In the genomic region with DNA sequence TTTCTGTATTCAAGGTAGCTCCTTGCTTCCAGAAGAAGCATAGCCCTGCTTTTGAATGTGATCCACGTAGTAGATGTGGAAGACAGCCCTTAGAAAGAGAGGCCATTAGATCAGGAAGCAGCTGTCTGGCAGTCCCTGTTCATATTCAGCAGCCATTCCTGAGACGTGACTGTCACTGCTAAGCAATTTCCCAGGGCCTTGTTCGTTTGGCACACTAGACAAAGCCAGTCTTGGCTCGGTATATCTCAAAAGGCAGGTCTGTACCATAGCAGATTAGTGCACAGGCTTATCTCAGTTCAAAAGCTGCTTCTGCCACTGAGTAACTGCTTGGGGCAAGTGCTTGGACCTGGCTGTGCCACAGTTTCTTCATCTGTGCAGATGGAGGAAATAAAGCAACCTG, we compare ENCODE assay signal across 24 cellular contexts.
DNase-seq lines count a peak whose midpoint lies in the region; ATAC-seq, FAIRE-seq and TF ChIP-seq lines count a peak whose summit lies in the region.
"Had no signal": no experiment of that assay in that cellular context is flagged by ENCODE, and none has a peak within 500 bp of the region (broad histone marks: within the 10 kb centered on the region; RNA-seq: fewer than 3 reads in every experiment).

No MANE protein-coding gene starts in this region.

- H3K4me3 ChIP-seq in right atrium auricular region, result no peak overlapping the region
- H3K4me3 ChIP-seq in astrocyte (ENCODE audit: insufficient read depth, low read depth, low read length), result no peak overlapping the region
- H3K4me3 ChIP-seq: GM12878, lower lobe of right lung, sigmoid colon, testis had no signal

- H3K4me3 Mint-ChIP-seq in astrocyte (ENCODE audit: unreplicated experiment), result no peak overlapping the region
- H3K4me3 Mint-ChIP-seq: activated CD4-positive, alpha-beta T cell treated with anti-CD3 and anti-CD28 coated beads for 36 hours; activated naive CD8-positive, alpha-beta T cell; activated T-helper 1 cell treated with anti-CD3 and anti-CD28 coated beads, Interleukin-12 subunit alpha, Interleukin-12 subunit beta, Interleukin-2, Interleukin-4 antibody, amounts not matched to agents 30 ng/mL and 10 ng/mL and 1 ng/mL, durations not matched to agents 14 hours and 24 hours and 36 hours; CD4-positive, alpha-beta memory T cell; stimulated activated effector memory CD8-positive, alpha-beta T cell treated with anti-CD3 and anti-CD28 coated beads, Interleukin-12 subunit alpha, Interleukin-12 subunit beta, amount 100 ng/mL, for 72 hours had no signal

- peak overlapping the region; percentile 18 for H2AFZ ChIP-seq in astrocyte (ENCODE audit: low read depth, low read length)

- H3K9me3 ChIP-seq in right atrium auricular region (no peaks in the 10 kb centered on the region), astrocyte (ENCODE audit: insufficient read depth, low read depth, low read length) (no peaks in the 10 kb centered on the region)
- H3K9me3 ChIP-seq: lower lobe of right lung, sigmoid colon, testis had no signal

- peaks cover 2% of the 10 kb centered on the region for H3K4me1 Mint-ChIP-seq in astrocyte (ENCODE audit: low read depth, unreplicated experiment)
- H3K4me1 Mint-ChIP-seq: activated CD4-positive, alpha-beta T cell treated with anti-CD3 and anti-CD28 coated beads for 36 hours; CD4-positive, alpha-beta memory T cell; stimulated activated effector memory CD8-positive, alpha-beta T cell treated with anti-CD3 and anti-CD28 coated beads, Interleukin-12 subunit alpha, Interleukin-12 subunit beta, amount 100 ng/mL, for 72 hours had no signal

- intact Hi-C loops in Right ventricle myocardium inferior (cut with DNase I), result loop anchor here (10.0 kb wide), 1 partner anchor 119 kb away; no protein-coding TSS in a partner anchor

- no peak overlapping the region for H3K4me2 ChIP-seq in astrocyte (ENCODE audit: low read length)

- H3K27me3 ChIP-seq in right atrium auricular region, result no peaks in the 10 kb centered on the region
- H3K27me3 ChIP-seq in astrocyte (ENCODE audit: insufficient read depth, low read length), result no peaks in the 10 kb centered on the region
- H3K27me3 ChIP-seq: sigmoid colon, testis had no signal

- ATAC-seq in Right ventricle myocardium inferior (no peak), omental fat pad (ENCODE audit: low FRiP score) (no peak)
- ATAC-seq: activated CD4-positive, alpha-beta T cell treated with anti-CD3 and anti-CD28 coated beads for 36 hours; GM12878; lower lobe of right lung; stimulated activated effector memory CD8-positive, alpha-beta T cell treated with anti-CD3 and anti-CD28 coated beads, Interleukin-12 subunit alpha, Interleukin-12 subunit beta, amount 100 ng/mL, for 72 hours had no signal

- H3K36me3 Mint-ChIP-seq in astrocyte (ENCODE audit: low read depth, unreplicated experiment), result no peaks in the 10 kb centered on the region
- H3K36me3 Mint-ChIP-seq: activated naive CD8-positive, alpha-beta T cell; CD4-positive, alpha-beta memory T cell; stimulated activated effector memory CD8-positive, alpha-beta T cell treated with anti-CD3 and anti-CD28 coated beads, Interleukin-12 subunit alpha, Interleukin-12 subunit beta, amount 100 ng/mL, for 72 hours had no signal

- TF ChIP-seq CTCF in right atrium auricular region (IDR thresholded peaks at IDR 0.05), result no peak
- no peak for TF ChIP-seq CTCF in astrocyte (IDR thresholded peaks at IDR 0.05; ENCODE audit: insufficient read depth, low read depth, low read length)
- no peak for TF ChIP-seq CTCF in omental fat pad (IDR thresholded peaks at IDR 0.05)

- FAIRE-seq in astrocyte (lab: Jason Lieb, UNC), result no peak
- FAIRE-seq: GM12878, GM19239, TTC549 had no signal

- no peaks in the 10 kb centered on the region for H3K4me1 ChIP-seq in right atrium auricular region
- H3K4me1 ChIP-seq in astrocyte (ENCODE audit: insufficient read depth, low read length), result no peaks in the 10 kb centered on the region
- H3K4me1 ChIP-seq: lower lobe of right lung, sigmoid colon, testis had no signal

- peak; percentile 28 for DNase-seq in Right ventricle myocardium inferior (ENCODE audit: missing footprints)
- DNase-seq in right atrium auricular region (ENCODE audit: low spot score), result no peak
- peak; percentile 45 for DNase-seq in astrocyte (ENCODE audit: low read depth)
- DNase-seq in islet precursor cell, result peak; percentile 71
- no peak for DNase-seq in hepatic stellate cell (ENCODE audit: low spot score)
- DNase-seq in NCI-H1930 (lab: John Stamatoyannopoulos, UW), result no peak
- no peak for DNase-seq in omental fat pad (ENCODE audit: low spot score)
- no peak for DNase-seq in T1000 (lab: John Stamatoyannopoulos, UW)
- DNase-seq: activated CD4-positive, alpha-beta T cell treated with anti-CD3 and anti-CD28 coated beads for 36 hours; CD4-positive, alpha-beta memory T cell; effector memory CD4-positive, alpha-beta T cell; KG1; lower lobe of right lung; MV-4-11; NCI-H2029 treated with DMSO at 0.1 percent for 48 hours; NCI-H446; sigmoid colon; testis had no signal

- H4K20me1 ChIP-seq in astrocyte (ENCODE audit: insufficient read depth, low read length), result no peaks in the 10 kb centered on the region

- no peaks in the 10 kb centered on the region for H3K9me3 Mint-ChIP-seq in astrocyte (ENCODE audit: unreplicated experiment)
- H3K9me3 Mint-ChIP-seq: activated T-helper 1 cell treated with anti-CD3 and anti-CD28 coated beads, Interleukin-12 subunit alpha, Interleukin-12 subunit beta, Interleukin-2, Interleukin-4 antibody, amounts not matched to agents 30 ng/mL and 10 ng/mL and 1 ng/mL, durations not matched to agents 14 hours and 24 hours and 36 hours; stimulated activated effector memory CD8-positive, alpha-beta T cell treated with anti-CD3 and anti-CD28 coated beads, Interleukin-12 subunit alpha, Interleukin-12 subunit beta, amount 100 ng/mL, for 72 hours had no signal

- H3K9ac ChIP-seq in astrocyte (ENCODE audit: low read length), result no peak overlapping the region

- peaks cover 6% of the 10 kb centered on the region for H3K27me3 Mint-ChIP-seq in astrocyte (ENCODE audit: low read depth, unreplicated experiment)
- H3K27me3 Mint-ChIP-seq: activated CD4-positive, alpha-beta T cell treated with anti-CD3 and anti-CD28 coated beads for 36 hours had no signal

- H3K27ac ChIP-seq in right atrium auricular region (no peak overlapping the region), astrocyte (ENCODE audit: low read depth, low read length) (no peak overlapping the region)
- H3K27ac ChIP-seq: lower lobe of right lung, sigmoid colon, testis had no signal

- no peak overlapping the region for H3K27ac Mint-ChIP-seq in astrocyte (ENCODE audit: unreplicated experiment)
- H3K27ac Mint-ChIP-seq: activated CD4-positive, alpha-beta T cell treated with anti-CD3 and anti-CD28 coated beads for 36 hours; activated naive CD8-positive, alpha-beta T cell; activated T-helper 1 cell treated with anti-CD3 and anti-CD28 coated beads, Interleukin-12 subunit alpha, Interleukin-12 subunit beta, Interleukin-2, Interleukin-4 antibody, amounts not matched to agents 30 ng/mL and 10 ng/mL and 1 ng/mL, durations not matched to agents 14 hours and 24 hours and 36 hours; CD4-positive, alpha-beta memory T cell; stimulated activated effector memory CD8-positive, alpha-beta T cell treated with anti-CD3 and anti-CD28 coated beads, Interleukin-12 subunit alpha, Interleukin-12 subunit beta, amount 100 ng/mL, for 72 hours had no signal

- H3K79me2 ChIP-seq in astrocyte (ENCODE audit: insufficient read depth, low read length), result no peaks in the 10 kb centered on the region

- H3K36me3 ChIP-seq in right atrium auricular region (no peaks in the 10 kb centered on the region), astrocyte (ENCODE audit: insufficient read depth, low read length) (no peaks in the 10 kb centered on the region)
- H3K36me3 ChIP-seq: lower lobe of right lung, sigmoid colon had no signal

Comparison
In these comparisons a context has a peak if more than half of its experiments do, and no peak if none do; other contexts are left out.
1. DNase-seq: peak in Right ventricle myocardium inferior (single experiment), astrocyte (single experiment) and islet precursor cell (single experiment); none in right atrium auricular region (single experiment), hepatic stellate cell (single experiment), NCI-H1930 (0 of 2), omental fat pad (single experiment) and T1000 (single experiment).